Comparison of ENCODE assay signal across 1 cellular context in genomic region chr17:70314506-70314905, GRCh38.
TF ChIP-seq lines count a peak whose summit lies in the region.

No MANE protein-coding gene starts in this region.

TF ChIP-seq in SK-N-SH, 30 proteins besides CTCF, POLR2A, EP300 and RAD21 (continued from another document):
- TF ChIP-seq REST (IDR thresholded peaks at IDR 0.05; ENCODE audit: low read depth, low read length): no peak
- no peak for TF ChIP-seq CHD2 (IDR thresholded peaks at IDR 0.05; ENCODE audit: low read length, partially characterized antibody)
- no peak for TF ChIP-seq SMC3 (IDR thresholded peaks at IDR 0.05; ENCODE audit: low read depth, low read length)
- no peak for TF ChIP-seq USF1 (IDR thresholded peaks at IDR 0.05; ENCODE audit: borderline replicate concordance, low read depth)
